ENCODE assay signal across 9 cellular contexts in genomic region chr2:142131016-142131714, GRCh38. TPM values are rescaled to one million over a fixed set of nuclear protein-coding genes. Genes with fewer than 3 reads are reported as not detected.
A peak's percentile ranks its signal among the peaks of the same experiment; 100 is the strongest.
DNase-seq lines count a peak whose midpoint lies in the region; TF ChIP-seq lines count a peak whose summit lies in the region.
"Had no signal": no experiment of that assay in that cellular context is flagged by ENCODE, and none has a peak within 500 bp of the region (broad histone marks: within the 10 kb centered on the region; RNA-seq: fewer than 3 reads in every experiment).

TSS of gene LRP1B (minus strand) at chr2:142131016. CDS start at chr2:142130729, 287 bp downstream.

- H2AFZ ChIP-seq in PC-9: peak within 1 kb of the TSS; percentile 95

- peak within 1 kb of the TSS; percentile 80 for H3K4me2 ChIP-seq in PC-9

- H3K4me3 ChIP-seq in HAP-1: peak within 1 kb of the TSS; percentile 60
- peak within 1 kb of the TSS; percentile 82 for H3K4me3 ChIP-seq in PC-9
- peak within 1 kb of the TSS; percentile 63 for H3K4me3 ChIP-seq in epithelial cell of proximal tubule (ENCODE audit: low read depth, low read length)
- H3K4me3 ChIP-seq in vagina: peak within 1 kb of the TSS; percentile 47 to 58

- in situ Hi-C loops in HAP-1 (cut with MboI; ENCODE audit: low sequenced_read_pairs): loop anchor here (25.0 kb wide), 1 partner anchor 1769 kb away; no protein-coding TSS in a partner anchor

- DNase-seq in DMS79 treated with DMSO at 0.1 percent for 48 hours (lab: John Stamatoyannopoulos, UW): peak; percentile 3
- DNase-seq in DMS79 (lab: John Stamatoyannopoulos, UW): no peak
- DNase-seq in HAP-1 (ENCODE audit: low spot score in 2 of 2): peak; percentile 60 to 66
- peak; percentile 25 to 61 for DNase-seq in PC-9
- no peak for DNase-seq in epithelial cell of proximal tubule (ENCODE audit: low read depth)
- peak; percentile 87 for DNase-seq in midbrain (lab: John Stamatoyannopoulos, UW)
- DNase-seq in vagina (ENCODE audit: extremely low spot score in 2 of 2): no peak
- DNase-seq in NK-92 (lab: John Stamatoyannopoulos, UW; ENCODE audit: unreplicated experiment): no peak

- no peaks in the 10 kb centered on the region for H3K9me3 ChIP-seq in HAP-1
- H3K9me3 ChIP-seq in PC-9 (ENCODE audit: insufficient read depth, low read depth): no peaks in the 10 kb centered on the region; the same call in 1 of the 2 replicates
- no peaks in the 10 kb centered on the region for H3K9me3 ChIP-seq in vagina

- TSS peak; percentile 29 for BruUV-seq in PC-9 (replicated peaks; lab: Mats Ljungman, UMichigan)

- TF ChIP-seq POLR2A in vagina (IDR thresholded peaks at IDR 0.05): no peak

- H3K27ac ChIP-seq in PC-9 (peak within 1 kb of the TSS; percentile 71), vagina (peak within 1 kb of the TSS; percentile 59)
- H3K27ac ChIP-seq: C4-2B had no signal

- TF ChIP-seq CTCF in PC-9 (conservative IDR thresholded peaks at IDR 0.05) (no peak), epithelial cell of proximal tubule (conservative IDR thresholded peaks at IDR 0.05; ENCODE audit: low read depth, low read length) (no peak), vagina (IDR thresholded peaks at IDR 0.05) (no peak)

- intact Hi-C loops in PC-9 (cut with micrococcal nuclease; ENCODE audit: unreplicated experiment) (no loop called here), vagina (cut with DNase I) (no loop called here)

- H3K79me2 ChIP-seq in PC-9 (ENCODE audit: low read depth): no peaks in the 10 kb centered on the region

- peaks cover 10% of the 10 kb centered on the region; the same call in 1 of the 2 replicates for H3F3A ChIP-seq in PC-9 (ENCODE audit: insufficient read depth, low read depth)

- POLR2A ChIA-PET in PC-9 (lab: Charles Lee; ENCODE audit: unreplicated experiment): interaction anchor here (0.7 kb wide), 2 partner anchors 8 to 547 kb away, joined by 3 to 4 read pairs; no protein-coding TSS in a partner anchor

- no peaks in the 10 kb centered on the region for H3K9me2 ChIP-seq in PC-9 (ENCODE audit: insufficient read depth)

- H3K27me3 ChIP-seq in HAP-1 (ENCODE audit: low read depth) (no peaks in the 10 kb centered on the region), PC-9 (ENCODE audit: insufficient read depth, low read depth) (no peaks in the 10 kb centered on the region), vagina (no peaks in the 10 kb centered on the region)

- no peaks in the 10 kb centered on the region for H4K20me1 ChIP-seq in PC-9 (ENCODE audit: insufficient read depth)

- CTCF ChIA-PET in PC-9 (lab: Charles Lee): no interaction called here

- H3K36me3 ChIP-seq in HAP-1 (replicated peaks) (no peaks in the 10 kb centered on the region), PC-9 (ENCODE audit: low read depth) (no peaks in the 10 kb centered on the region), vagina (no peaks in the 10 kb centered on the region)

- peaks cover 16% of the 10 kb centered on the region for H3K4me1 ChIP-seq in HAP-1
- H3K4me1 ChIP-seq in PC-9 (replicated peaks; ENCODE audit: insufficient read depth): peaks cover 8% of the 10 kb centered on the region
- H3K4me1 ChIP-seq in vagina: no peaks in the 10 kb centered on the region

RNA-seq across cellular contexts. Expression of gene LRP1B, which starts in this region (rescaled TPM):
- total RNA-seq in PC-9 (2021) (1.7 and 2.9 TPM in 2 replicates), epithelial cell of proximal tubule (0.07 and 0.12 TPM in 2 replicates), vagina (8.8 TPM)

Comparison
In these comparisons a context has a peak if more than half of its experiments do, and no peak if none do; other contexts are left out.
1. DNase-seq: peak in DMS79 treated with DMSO at 0.1 percent for 48 hours (single experiment), HAP-1 (2 of 2), PC-9 (2 of 2) and midbrain (single experiment); none in DMS79 (single experiment), epithelial cell of proximal tubule (single experiment), vagina (0 of 2) and NK-92 (single experiment).
2. Peak in every context shown above with its lines, with median percentiles within 50 percentile points of each other: H3K4me3 ChIP-seq.